20 cellular contexts compared by ENCODE assay signal in genomic region chr20:4088766-4089165, GRCh38. TPM values are rescaled to one million over a fixed set of nuclear protein-coding genes. Genes with fewer than 3 reads are reported as not detected.
A peak's percentile ranks its signal among the peaks of the same experiment; 100 is the strongest.
DNase-seq lines count a peak whose midpoint lies in the region; ATAC-seq and TF ChIP-seq lines count a peak whose summit lies in the region.
"Had no signal": no experiment of that assay in that cellular context is flagged by ENCODE, and none has a peak within 500 bp of the region (broad histone marks: within the 10 kb centered on the region; RNA-seq: fewer than 3 reads in every experiment).

No MANE protein-coding gene starts in this region.

- peak overlapping the region; percentile 45 to 52 for H2BK12ac ChIP-seq in mesenchymal stem cell (ENCODE audit: low read length in 2 of 2)

- H3K9me3 ChIP-seq in mesenchymal stem cell (ENCODE audit: control insufficient read depth, low read length) (no peaks in the 10 kb centered on the region), thoracic aorta (no peaks in the 10 kb centered on the region)
- H3K9me3 ChIP-seq: BE2C had no signal

- H3K4me2 ChIP-seq in mesenchymal stem cell (ENCODE audit: low read length, poor library complexity, severe bottlenecking): no peak overlapping the region
- H3K4me2 ChIP-seq: KMS-11 had no signal

- H3K14ac ChIP-seq in mesenchymal stem cell (ENCODE audit: low read length in 2 of 2): no peak overlapping the region

- WGBS in mesenchymal stem cell: 95% methylated on average over 4 of the region's 4 CpGs

- H3K36me3 ChIP-seq in mesenchymal stem cell (ENCODE audit: control insufficient read depth in 1 of 2, insufficient read depth in 2 of 2, low read depth in 1 of 2, low read length in 2 of 2): no peaks in the 10 kb centered on the region
- H3K36me3 ChIP-seq in thoracic aorta: no peaks in the 10 kb centered on the region
- H3K36me3 ChIP-seq: BE2C had no signal

- CTCF ChIA-PET in activated CD8-positive, alpha-beta memory T cell treated with anti-CD3 and anti-CD28 coated beads, Interleukin-2, amount 10 ng/mL, durations not matched to agents 7 days and 5 days (lab: Charles Lee): no interaction called here

- H2BK120ac ChIP-seq in mesenchymal stem cell (ENCODE audit: low read depth, low read length): peak overlapping the region; percentile 42

- H3K4me1 Mint-ChIP-seq in activated CD8-positive, alpha-beta memory T cell treated with anti-CD3 and anti-CD28 coated beads, Interleukin-2, amount 10 ng/mL, durations not matched to agents 7 days and 5 days: peaks cover 19% of the 10 kb centered on the region
- H3K4me1 Mint-ChIP-seq in HFFc6 (ENCODE audit: low read depth): peaks cover 55% of the 10 kb centered on the region

- no peak for ATAC-seq in activated CD8-positive, alpha-beta memory T cell treated with anti-CD3 and anti-CD28 coated beads, Interleukin-2, amount 10 ng/mL, durations not matched to agents 7 days and 5 days
- ATAC-seq in thoracic aorta (ENCODE audit: insufficient number of reproducible peaks, low FRiP score, low read depth) (no peak), HG03457 (IDR thresholded peaks at IDR 0.05; ENCODE audit: unreplicated experiment) (no peak), GM21526 (IDR thresholded peaks at IDR 0.05; ENCODE audit: low FRiP score, unreplicated experiment) (no peak)
- ATAC-seq: CD8-positive, alpha-beta T cell; GM12878 had no signal

- H3K4me1 ChIP-seq in mesenchymal stem cell (ENCODE audit: control insufficient read depth, insufficient read depth, low read depth, low read length) (peaks cover 10% of the 10 kb centered on the region), thoracic aorta (ENCODE audit: control insufficient read depth in 1 of 2, low read depth in 2 of 2) (peaks cover 3 to 40% of the 10 kb centered on the region in 2 donors)
- H3K4me1 ChIP-seq: BE2C had no signal

- no peak overlapping the region for H4K8ac ChIP-seq in mesenchymal stem cell (ENCODE audit: low read length)

- H3K23ac ChIP-seq in mesenchymal stem cell (ENCODE audit: low read length in 2 of 2): no peak overlapping the region

- no peak overlapping the region for H3K4ac ChIP-seq in mesenchymal stem cell (ENCODE audit: low read depth in 1 of 2, low read length in 2 of 2)

- no peaks in the 10 kb centered on the region for H3K79me1 ChIP-seq in mesenchymal stem cell (replicated peaks; ENCODE audit: low read length, poor library complexity, severe bottlenecking)

- H3K4me3 ChIP-seq in mesenchymal stem cell (ENCODE audit: insufficient read depth in 1 of 2, low read depth in 1 of 2, low read length in 2 of 2) (no peak overlapping the region), thoracic aorta (no peak overlapping the region)
- H3K4me3 ChIP-seq: GM12878 had no signal

- DNase-seq in activated CD8-positive, alpha-beta memory T cell treated with anti-CD3 and anti-CD28 coated beads, Interleukin-2, amount 50 U/mL, for 48 hours: peak; percentile 23
- no peak for DNase-seq in activated CD8-positive, alpha-beta memory T cell treated with anti-CD3 and anti-CD28 coated beads, Interleukin-2, amount 10 ng/mL, durations not matched to agents 7 days and 5 days
- DNase-seq in HFFc6 (no peak), mesenchymal stem cell (no peak), thoracic aorta (ENCODE audit: low spot score) (no peak)
- no peak for DNase-seq in activated CD4-positive, alpha-beta T cell treated with anti-CD3 and anti-CD28 coated beads for 4 hours
- DNase-seq: 8988T, BE2C, DMS53, EL, NCI-H1417, NCI-H2029, NCI-H345, NCI-H524 treated with DMSO at 0.1 percent for 48 hours, SHP77 had no signal

- H3K27ac Mint-ChIP-seq in activated CD8-positive, alpha-beta memory T cell treated with anti-CD3 and anti-CD28 coated beads, Interleukin-2, amount 10 ng/mL, durations not matched to agents 7 days and 5 days: no peak overlapping the region
- peak overlapping the region; percentile 45; the same call in 1 of the 2 replicates for H3K27ac Mint-ChIP-seq in HFFc6
- H3K27ac Mint-ChIP-seq: CD8-positive, alpha-beta T cell had no signal

- H3K18ac ChIP-seq in mesenchymal stem cell (ENCODE audit: low read depth in 1 of 2, low read length in 2 of 2): no peak overlapping the region

- no peaks in the 10 kb centered on the region for H3K27me3 Mint-ChIP-seq in activated CD8-positive, alpha-beta memory T cell treated with anti-CD3 and anti-CD28 coated beads, Interleukin-2, amount 10 ng/mL, durations not matched to agents 7 days and 5 days
- H3K27me3 Mint-ChIP-seq in HFFc6 (ENCODE audit: insufficient read depth): no peaks in the 10 kb centered on the region; the same call in 1 of the 2 replicates

- H3K27ac ChIP-seq in mesenchymal stem cell (ENCODE audit: low read length, poor library complexity, severe bottlenecking) (no peak overlapping the region), thoracic aorta (peak overlapping the region; percentile 48 to 68)
- H3K27ac ChIP-seq: KMS-11 had no signal

- H3K4me3 Mint-ChIP-seq in activated CD8-positive, alpha-beta memory T cell treated with anti-CD3 and anti-CD28 coated beads, Interleukin-2, amount 10 ng/mL, durations not matched to agents 7 days and 5 days: no peak overlapping the region
- H3K4me3 Mint-ChIP-seq in HFFc6: no peak overlapping the region
- H3K4me3 Mint-ChIP-seq: CD8-positive, alpha-beta T cell had no signal

- no peak overlapping the region for H3K9ac ChIP-seq in mesenchymal stem cell (ENCODE audit: low read length)
- H3K9ac ChIP-seq: KMS-11 had no signal

- H4K91ac ChIP-seq in mesenchymal stem cell (ENCODE audit: low read length): no peak overlapping the region

- H2BK15ac ChIP-seq in mesenchymal stem cell (ENCODE audit: low read depth, poor library complexity, severe bottlenecking): peak overlapping the region; percentile 62

- no peak overlapping the region for H2BK5ac ChIP-seq in mesenchymal stem cell (ENCODE audit: low read depth, low read length, poor library complexity, severe bottlenecking)

- H3K27me3 ChIP-seq in mesenchymal stem cell (ENCODE audit: control insufficient read depth in 1 of 2, insufficient read depth in 1 of 2, low read length in 2 of 2): no peaks in the 10 kb centered on the region
- no peaks in the 10 kb centered on the region for H3K27me3 ChIP-seq in thoracic aorta (replicated peaks; ENCODE audit: insufficient read depth)
- H3K27me3 ChIP-seq: BE2C had no signal

- no peaks in the 10 kb centered on the region for H3K9me3 Mint-ChIP-seq in activated CD8-positive, alpha-beta memory T cell treated with anti-CD3 and anti-CD28 coated beads, Interleukin-2, amount 10 ng/mL, durations not matched to agents 7 days and 5 days (ENCODE audit: low read depth)
- H3K9me3 Mint-ChIP-seq in HFFc6: no peaks in the 10 kb centered on the region
- H3K9me3 Mint-ChIP-seq: CD8-positive, alpha-beta T cell had no signal

- TF ChIP-seq CTCF in HFFc6 (IDR thresholded peaks at IDR 0.05) (no peak), thoracic aorta (IDR thresholded peaks at IDR 0.05) (no peak)

- no peak overlapping the region for H2AFZ ChIP-seq in mesenchymal stem cell (ENCODE audit: low read depth, low read length)

- H3K36me3 Mint-ChIP-seq in activated CD8-positive, alpha-beta memory T cell treated with anti-CD3 and anti-CD28 coated beads, Interleukin-2, amount 10 ng/mL, durations not matched to agents 7 days and 5 days: peaks cover 2% of the 10 kb centered on the region
- no peaks in the 10 kb centered on the region for H3K36me3 Mint-ChIP-seq in HFFc6 (ENCODE audit: low read depth)
- H3K36me3 Mint-ChIP-seq: CD8-positive, alpha-beta T cell had no signal

- peak overlapping the region; percentile 72 for H2AK5ac ChIP-seq in mesenchymal stem cell (ENCODE audit: low read length, severe bottlenecking)

RNA-seq across cellular contexts. Expression of gene SMOX, which starts 59.9 kb away (rescaled TPM):
- total RNA-seq in activated CD8-positive, alpha-beta memory T cell treated with anti-CD3 and anti-CD28 coated beads, Interleukin-2, amount 10 ng/mL, durations not matched to agents 7 days and 5 days: 10 to 100 TPM in 1 of 2 experiments, 1 to 10 TPM in 1; 3.3 to 15.8 TPM
- 10 to 100 TPM in 5 of 6 experiments, 1 to 10 TPM in 1; 9.4 to 13.0 (median 12.4) TPM for total RNA-seq in HFFc6 (2021; fragmentation: NEBNext Ultra II Directional; extraction: Animal tissue kit (Norgen Biotek cat#: 25700))
- 48.3 TPM for polyA plus RNA-seq in mesenchymal stem cell (2013, experiment 1 of 2)
- 50.0 TPM for polyA plus RNA-seq in mesenchymal stem cell (2013, experiment 2 of 2)
- 10 to 100 TPM in 1 of 2 donors, 1 to 10 TPM in 1; 6.9 to 24.2 TPM for total RNA-seq in thoracic aorta
